In the genomic region with DNA sequence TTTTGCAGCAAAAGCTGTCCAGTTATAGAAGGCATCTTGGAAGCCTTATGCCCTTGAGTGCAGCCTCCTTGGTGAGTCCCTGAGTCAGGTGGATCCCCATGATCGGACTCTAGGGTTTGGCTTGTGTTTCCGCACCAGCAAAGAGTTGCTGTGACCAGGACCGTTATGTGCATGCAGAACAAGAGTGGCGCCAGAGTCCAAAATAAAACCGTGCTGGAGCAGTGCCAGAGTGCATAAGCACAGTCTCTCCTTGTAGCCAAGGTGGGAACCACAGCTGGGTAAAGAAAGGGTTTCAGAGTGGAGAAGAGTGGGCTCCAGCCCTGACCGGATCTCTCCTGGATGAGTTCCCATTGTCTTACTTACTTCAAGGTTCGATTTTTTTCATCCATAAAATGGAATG, we compare ENCODE assay signal across 27 cellular contexts. TPM values are rescaled to one million over a fixed set of nuclear protein-coding genes. Genes with fewer than 3 reads are reported as not detected.
"Had no signal": no experiment of that assay in that cellular context is flagged by ENCODE, and none has a peak within 500 bp of the region (broad histone marks: within the 10 kb centered on the region; RNA-seq: fewer than 3 reads in every experiment).

No MANE protein-coding gene starts in this region.

- H3K4me1 Mint-ChIP-seq: activated naive CD4-positive, alpha-beta T cell treated with anti-CD3 and anti-CD28 coated beads, Interleukin-2, amount 50 U/mL, for 24 hours had no signal

- H3K27me3 Mint-ChIP-seq: activated naive CD4-positive, alpha-beta T cell treated with anti-CD3 and anti-CD28 coated beads, Interleukin-2, amount 50 U/mL, for 24 hours had no signal

- H3K27ac ChIP-seq: breast epithelium, PC-9 had no signal

- H3K9me3 ChIP-seq: breast epithelium had no signal

- H3K4me1 ChIP-seq: breast epithelium had no signal

- H3K4me3 Mint-ChIP-seq: activated CD8-positive, alpha-beta T cell treated with anti-CD3 and anti-CD28 coated beads, Interleukin-2, amount 10 ng/mL, durations not matched to agents 7 days and 5 days; activated naive CD4-positive, alpha-beta T cell treated with anti-CD3 and anti-CD28 coated beads, Interleukin-2, amount 50 U/mL, for 24 hours; T-helper 1 cell treated with Interleukin-12 subunit alpha and Interleukin-12 subunit beta and Interleukin-4 antibody, amounts not matched to agents 30 μg/mL and 1 μg/mL, for 36 hours; WTC11 had no signal

- ATAC-seq: activated CD8-positive, alpha-beta T cell treated with anti-CD3 and anti-CD28 coated beads, Interleukin-2, amount 10 ng/mL, durations not matched to agents 7 days and 5 days; WTC11 had no signal

- H2AFZ ChIP-seq: PC-9 had no signal

- H3K27ac Mint-ChIP-seq: activated CD8-positive, alpha-beta T cell treated with anti-CD3 and anti-CD28 coated beads, Interleukin-2, amount 10 ng/mL, durations not matched to agents 7 days and 5 days; activated naive CD4-positive, alpha-beta T cell treated with anti-CD3 and anti-CD28 coated beads, Interleukin-2, amount 50 U/mL, for 24 hours; T-helper 1 cell treated with Interleukin-12 subunit alpha and Interleukin-12 subunit beta and Interleukin-4 antibody, amounts not matched to agents 30 μg/mL and 1 μg/mL, for 36 hours; WTC11 had no signal

- H3K36me3 Mint-ChIP-seq: activated naive CD4-positive, alpha-beta T cell treated with anti-CD3 and anti-CD28 coated beads, Interleukin-2, amount 50 U/mL, for 24 hours; WTC11 had no signal

- H3K4me3 ChIP-seq: breast epithelium, PC-9 had no signal

- H3K4me2 ChIP-seq: PC-9 had no signal

- H3K36me3 ChIP-seq: breast epithelium had no signal

- DNase-seq: activated CD4-positive, alpha-beta T cell treated with anti-CD3 and anti-CD28 coated beads for 48 hours; activated CD4-positive, alpha-beta T cell treated with anti-CD3 and anti-CD28 coated beads, Interleukin-2, amount 50 U/mL, for 4 hours; activated CD4-positive, CD25-positive, alpha-beta regulatory T cell treated with anti-CD3 and anti-CD28 coated beads, Interleukin-2, amount 50 U/mL, for 72 hours; activated CD8-positive, alpha-beta memory T cell treated with anti-CD3 and anti-CD28 coated beads, Interleukin-2, amount 50 U/mL, for 48 hours; activated CD8-positive, alpha-beta T cell treated with anti-CD3 and anti-CD28 coated beads, Interleukin-2, amount 10 ng/mL, durations not matched to agents 7 days and 5 days; activated effector memory CD4-positive, alpha-beta T cell treated with Interleukin-2 at 50 U/mL for 16 hours; activated naive CD4-positive, alpha-beta T cell; activated T-cell treated with anti-CD3 and anti-CD28 coated beads, Interleukin-2, amount 50 U/mL, for 1 hour; aorta; caudate nucleus; IMR-90; KG1; NCI-H1105; NCI-H1436; NCI-H1694 treated with DMSO at 0.1 percent for 48 hours; NCI-H2081 treated with DMSO at 0.1 percent for 48 hours; NCI-H446; NCI-H524; NCI-H748 treated with DMSO at 0.1 percent for 48 hours; PC-9; SHP77 treated with DMSO at 0.1 percent for 48 hours had no signal

RNA-seq across cellular contexts. Expression of a gene that starts 58.6 kb away (rescaled TPM):
- total RNA-seq: activated CD8-positive, alpha-beta T cell treated with anti-CD3 and anti-CD28 coated beads, Interleukin-2, amount 10 ng/mL, durations not matched to agents 7 days and 5 days; aorta; breast epithelium; cerebellum; IMR-90; PC-9; SK-MEL-5 had no signal
- polyA plus RNA-seq: IMR-90 had no signal
